ENCODE assay signal across 8 cellular contexts in genomic region chr2:128321421-128321775, GRCh38. TPM values are rescaled to one million over a fixed set of nuclear protein-coding genes. Genes with fewer than 3 reads are reported as not detected.
DNase-seq lines count a peak whose midpoint lies in the region; ATAC-seq, FAIRE-seq and TF ChIP-seq lines count a peak whose summit lies in the region.

No MANE protein-coding gene starts in this region.

- no peak overlapping the region for H2BK120ac ChIP-seq in trophoblast cell (ENCODE audit: insufficient read depth, low read length, poor library complexity)

- no peak for ATAC-seq in GM19324 (IDR thresholded peaks at IDR 0.05; ENCODE audit: low FRiP score, unreplicated experiment)
- ATAC-seq in HG02852 (IDR thresholded peaks at IDR 0.05; ENCODE audit: unreplicated experiment): no peak

- H3K4ac ChIP-seq in trophoblast cell (ENCODE audit: low read depth, low read length): no peak overlapping the region

- H3K23ac ChIP-seq in trophoblast cell (ENCODE audit: low read length): no peak overlapping the region

- peak overlapping the region; percentile 18 for H3K4me2 ChIP-seq in trophoblast cell (ENCODE audit: low read length)

- no peak for TF ChIP-seq POLR2A in GM12891 (IDR thresholded peaks at IDR 0.05; ENCODE audit: low read depth, low read length)
- TF ChIP-seq POLR2A in esophagus squamous epithelium (IDR thresholded peaks at IDR 0.05): no peak

- H3K18ac ChIP-seq in trophoblast cell (ENCODE audit: low read length): no peak overlapping the region

- peak overlapping the region; percentile 53 for H2BK12ac ChIP-seq in trophoblast cell (ENCODE audit: low read length)

- no peak overlapping the region for H4K12ac ChIP-seq in trophoblast cell (ENCODE audit: low read depth, low read length)

- intact Hi-C loops in esophagus squamous epithelium (cut with DNase I): loop anchor here (10.0 kb wide), 1 partner anchor 423 kb away; no protein-coding TSS in a partner anchor

- H3K14ac ChIP-seq in trophoblast cell (ENCODE audit: low read length): no peak overlapping the region

- H3K36me3 ChIP-seq in SK-N-MC (ENCODE audit: insufficient read depth, low read length) (peaks cover 4% of the 10 kb centered on the region; the same call in 1 of the 2 replicates), esophagus squamous epithelium (no peaks in the 10 kb centered on the region), trophoblast cell (ENCODE audit: control insufficient read depth in 1 of 2, insufficient read depth in 2 of 2, low read length in 2 of 2) (peaks cover 0 to 4% of the 10 kb centered on the region in 2 experiments)

- H3K9ac ChIP-seq in SK-N-MC (ENCODE audit: insufficient read length) (peak overlapping the region; percentile 11), trophoblast cell (ENCODE audit: low read length) (no peak overlapping the region)

- no peak overlapping the region for H2BK5ac ChIP-seq in trophoblast cell (ENCODE audit: low read depth, low read length, poor library complexity)

- TF ChIP-seq CTCF in esophagus squamous epithelium (IDR thresholded peaks at IDR 0.05): no peak

- no peak overlapping the region for H3K27ac ChIP-seq in SK-N-MC
- H3K27ac ChIP-seq in esophagus squamous epithelium: peak overlapping the region in 3 of 4 donors; percentile 32 to 88 (median 87)
- no peak overlapping the region for H3K27ac ChIP-seq in trophoblast cell (ENCODE audit: low read depth, low read length)

- H3K4me3 ChIP-seq in SK-N-MC (peak overlapping the region; percentile 85), esophagus squamous epithelium (peak overlapping the region in 2 of 4 donors; percentile 65 to 83), trophoblast cell (ENCODE audit: low read depth, low read length) (no peak overlapping the region)

- H3K9me3 ChIP-seq in SK-N-MC (ENCODE audit: low read depth, low read length) (no peaks in the 10 kb centered on the region), esophagus squamous epithelium (no peaks in the 10 kb centered on the region), trophoblast cell (ENCODE audit: insufficient read depth, low read depth, low read length) (no peaks in the 10 kb centered on the region)

- peaks cover 28 to 84% (median 30%) of the 10 kb centered on the region in 3 donors for H3K4me1 ChIP-seq in esophagus squamous epithelium
- H3K4me1 ChIP-seq in trophoblast cell (ENCODE audit: control insufficient read depth in 1 of 2, insufficient read depth in 2 of 2, low read length in 2 of 2): peaks cover 11 to 26% of the 10 kb centered on the region in 2 experiments

- H2AFZ ChIP-seq in trophoblast cell (ENCODE audit: insufficient read depth, low read length, poor library complexity): peak overlapping the region; percentile 19

- no peak overlapping the region for H2AK5ac ChIP-seq in trophoblast cell (ENCODE audit: low read length)

- WGBS in esophagus squamous epithelium, 2 donors: 81 to 92% methylated on average over 10 to 14 of the region's 15 CpGs
- WGBS in trophoblast cell (ENCODE audit: extremely low coverage, insufficient coverage, insufficient read length): no CpG with 5 or more reads among the region's 15 CpGs

- H3K27me3 ChIP-seq in esophagus squamous epithelium: no peaks in the 10 kb centered on the region
- H3K27me3 ChIP-seq in trophoblast cell (ENCODE audit: insufficient read depth, low read length): no peaks in the 10 kb centered on the region

- no peak overlapping the region for H4K91ac ChIP-seq in trophoblast cell (ENCODE audit: low read depth, low read length)

- FAIRE-seq in GM12891 (lab: Jason Lieb, UNC): no peak

- H4K8ac ChIP-seq in trophoblast cell (ENCODE audit: low read depth, low read length): no peak overlapping the region

- peaks cover 20% of the 10 kb centered on the region for H3K79me1 ChIP-seq in trophoblast cell (ENCODE audit: low read length)

- DNase-seq in GM12891 (ENCODE audit: insufficient read length, low spot score): peak; percentile 19
- no peak for DNase-seq in SK-N-MC (ENCODE audit: low read depth, low spot score)
- no peak for DNase-seq in esophagus squamous epithelium (lab: John Stamatoyannopoulos, UW)
- DNase-seq in trophoblast cell: no peak
- no peak for DNase-seq in NCI-H446 treated with DMSO at 0.1 percent for 48 hours (lab: John Stamatoyannopoulos, UW)
- no peak for DNase-seq in OCI-M2 (lab: John Stamatoyannopoulos, UW; ENCODE audit: unreplicated experiment)

- peaks cover 22% of the 10 kb centered on the region for H3K79me2 ChIP-seq in trophoblast cell (ENCODE audit: control insufficient read depth, insufficient read depth, low read length, poor library complexity)

TF ChIP-seq in GM12891, 5 proteins besides CTCF, POLR2A, EP300 and RAD21:
- no peak for TF ChIP-seq SPI1 (IDR thresholded peaks at IDR 0.05; ENCODE audit: low read depth, low read length)
- TF ChIP-seq POLR2AphosphoS5 (IDR thresholded peaks at IDR 0.05; ENCODE audit: low read depth, low read length): no peak
- TF ChIP-seq TAF1 (IDR thresholded peaks at IDR 0.05; ENCODE audit: low read depth, low read length): no peak
- no peak for TF ChIP-seq PAX5 (IDR thresholded peaks at IDR 0.05; ENCODE audit: insufficient read depth, low read length, severe bottlenecking)
- TF ChIP-seq POU2F2 (IDR thresholded peaks at IDR 0.05; ENCODE audit: low read depth, low read length): no peak
TF ChIP-seq in GM12891: peak in this region for 0.

RNA-seq across cellular contexts. Expression of gene HS6ST1, which starts 2.7 kb away (rescaled TPM):
- 2.6 TPM for polyA plus RNA-seq in GM12891 (2012; ENCODE audit: low read depth, missing spikeins)
- total RNA-seq in esophagus squamous epithelium: 10 to 100 TPM; 44.7 to 73.8 (median 56.8) TPM
- 26.6 and 27.7 TPM in 2 replicates for polyA plus RNA-seq in trophoblast cell (2013)

Comparison
In these comparisons a context has a peak if more than half of its experiments do, and no peak if none do; other contexts are left out.
1. H3K27ac ChIP-seq: peak in esophagus squamous epithelium (3 of 4); none in SK-N-MC (single experiment) and trophoblast cell (single experiment).